In genomic region chr16:27232061-27232841, GRCh38 we compare ENCODE assay signal across 8 cellular contexts. TPM values are rescaled to one million over a fixed set of nuclear protein-coding genes. Genes with fewer than 3 reads are reported as not detected.
DNase-seq lines count a peak whose midpoint lies in the region; ATAC-seq and TF ChIP-seq lines count a peak whose summit lies in the region.

No MANE protein-coding gene starts in this region.

- TF ChIP-seq CTCF in GM10248 (IDR thresholded peaks at IDR 0.05; ENCODE audit: control extremely low read depth, extremely low read depth, low read depth, missing control alignments), result no peak

- peaks cover 0 to 1% (median 0%) of the 10 kb centered on the region in 3 experiments for H3K36me3 ChIP-seq in naive thymus-derived CD4-positive, alpha-beta T cell (ENCODE audit: control insufficient read depth in 2 of 3, insufficient read depth in 3 of 3, low read length in 3 of 3)

- peak overlapping the region; percentile 76 to 88 (median 84) for H3K4me3 Mint-ChIP-seq in naive thymus-derived CD4-positive, alpha-beta T cell

- no peaks in the 10 kb centered on the region for H3K27me3 ChIP-seq in naive thymus-derived CD4-positive, alpha-beta T cell (ENCODE audit: control insufficient read depth in 2 of 2, insufficient read depth in 2 of 2, low read length in 2 of 2)

- H3K9me3 Mint-ChIP-seq in naive thymus-derived CD4-positive, alpha-beta T cell, result peaks cover 0 to 2% (median 0%) of the 10 kb centered on the region in 11 donors

- intact Hi-C loops in naive thymus-derived CD4-positive, alpha-beta T cell (cut with micrococcal nuclease), result loop anchor here in 1 of 2 donors (1.0 kb wide), 1 partner anchor 318 kb away; the partner anchor contains the start of gene KATNIP

- H3K27ac ChIP-seq in naive thymus-derived CD4-positive, alpha-beta T cell (ENCODE audit: low read depth, low read length), result peak overlapping the region; percentile 97

- POLR2A ChIA-PET in GM10248 (lab: Yijun Ruan, JAX), result interaction anchor here (0.9 to 1.1 kb wide), 2 partner anchors 29 to 136 kb away, joined by 4 read pairs; partner anchors contain the start of gene KDM8
- POLR2A ChIA-PET in naive thymus-derived CD4-positive, alpha-beta T cell (lab: Charles Lee), result interaction anchor here (0.8 to 16.3 kb wide), 19 partner anchors 11 to 221 kb away, joined by 3 to 196 read pairs (median 7); partner anchors contain the start of genes KDM8 and NSMCE1

- DNase-seq in GM10248 (ENCODE audit: extremely low spot score), result peak; percentile 67
- peak; percentile 81 for DNase-seq in activated CD4-positive, alpha-beta T cell treated with anti-CD3 and anti-CD28 coated beads for 48 hours
- peak in 7 of 9 donors; percentile 17 to 58 (median 31) for DNase-seq in naive thymus-derived CD4-positive, alpha-beta T cell
- DNase-seq in HK-2 (ENCODE audit: unreplicated experiment), result no peak
- no peak for DNase-seq in NCI-H1092 treated with DMSO at 0.1 percent for 48 hours (lab: John Stamatoyannopoulos, UW)
- no peak for DNase-seq in glomerular visceral epithelial cell (ENCODE audit: extremely low spot score)

- H3K4me1 Mint-ChIP-seq in naive thymus-derived CD4-positive, alpha-beta T cell, result peaks cover 55 to 91% (median 76%) of the 10 kb centered on the region in 7 donors

- CTCF ChIA-PET in GM10248 (lab: Yijun Ruan, JAX), result interaction anchor here (0.8 to 10.0 kb wide), 10 partner anchors 10 to 230 kb away, joined by 3 to 127 read pairs (median 4); partner anchors contain the start of gene NSMCE1
- CTCF ChIA-PET in naive thymus-derived CD4-positive, alpha-beta T cell (lab: Charles Lee), result interaction anchor here (0.6 to 9.5 kb wide), 12 partner anchors 53 to 280 kb away, joined by 3 to 107 read pairs (median 4); no protein-coding TSS in a partner anchor

- peak overlapping the region; percentile 91 to 100 (median 98) for H3K27ac Mint-ChIP-seq in naive thymus-derived CD4-positive, alpha-beta T cell

- no peaks in the 10 kb centered on the region for H3K9me3 ChIP-seq in naive thymus-derived CD4-positive, alpha-beta T cell (ENCODE audit: control insufficient read depth in 2 of 3, low read length in 3 of 3)

- H3K4me1 ChIP-seq in naive thymus-derived CD4-positive, alpha-beta T cell (ENCODE audit: control insufficient read depth in 2 of 2, insufficient read depth in 2 of 2, low read length in 2 of 2), result peaks cover 77 to 84% of the 10 kb centered on the region in 2 donors

- H3K27me3 Mint-ChIP-seq in naive thymus-derived CD4-positive, alpha-beta T cell, result no peaks in the 10 kb centered on the region

- peak overlapping the region; percentile 42 for H3K4me3 ChIP-seq in naive thymus-derived CD4-positive, alpha-beta T cell (ENCODE audit: low read length)

- peaks cover 0 to 35% (median under 1%) of the 10 kb centered on the region in 5 donors for H3K36me3 Mint-ChIP-seq in naive thymus-derived CD4-positive, alpha-beta T cell

- ATAC-seq in HG02798 (IDR thresholded peaks at IDR 0.05; ENCODE audit: poor library complexity, unreplicated experiment), result peak; percentile 55
- no peak for ATAC-seq in naive thymus-derived CD4-positive, alpha-beta T cell
- ATAC-seq in GM19035 (IDR thresholded peaks at IDR 0.05; ENCODE audit: unreplicated experiment), result no peak

RNA-seq across cellular contexts. Expression of gene KDM8, which starts 28.9 kb away (rescaled TPM):
- total RNA-seq in naive thymus-derived CD4-positive, alpha-beta T cell, result 10 to 100 TPM; 15.6 to 34.4 (median 19.0) TPM
- 10 to 100 TPM in 1 of 2 donors, 1 to 10 TPM in 1; 10.0 to 15.4 TPM for polyA plus RNA-seq in naive thymus-derived CD4-positive, alpha-beta T cell

RNA-seq across cellular contexts. Expression of gene NSMCE1, which starts 36.3 kb away (rescaled TPM):
- 100 to 1,000 TPM in 1 of 5 experiments, 10 to 100 TPM in 4; 45.5 to 106 (median 70.2) TPM for total RNA-seq in naive thymus-derived CD4-positive, alpha-beta T cell
- polyA plus RNA-seq in naive thymus-derived CD4-positive, alpha-beta T cell, result 100 to 1,000 TPM; 200 to 220 TPM

Comparison
In these comparisons a context has a peak if more than half of its experiments do, and no peak if none do; other contexts are left out.
1. DNase-seq: peak in GM10248 (single experiment), activated CD4-positive, alpha-beta T cell treated with anti-CD3 and anti-CD28 coated beads for 48 hours (single experiment) and naive thymus-derived CD4-positive, alpha-beta T cell (7 of 9); none in HK-2 (single experiment), NCI-H1092 treated with DMSO at 0.1 percent for 48 hours (single experiment) and glomerular visceral epithelial cell (single experiment).